ENCODE assay signal across 32 cellular contexts in genomic region chr4:183288955-183289354, GRCh38. TPM values are rescaled to one million over a fixed set of nuclear protein-coding genes. Genes with fewer than 3 reads are reported as not detected.
DNase-seq lines count a peak whose midpoint lies in the region; ATAC-seq, FAIRE-seq and TF ChIP-seq lines count a peak whose summit lies in the region.
"Had no signal": no experiment of that assay in that cellular context is flagged by ENCODE, and none has a peak within 500 bp of the region (broad histone marks: within the 10 kb centered on the region; RNA-seq: fewer than 3 reads in every experiment).

No MANE protein-coding gene starts in this region.

- no peak overlapping the region for H3K4me3 Mint-ChIP-seq in endodermal cell
- H3K4me3 Mint-ChIP-seq: natural killer cell treated with Interleukin-12 subunit alpha and Interleukin-12 subunit beta and Interleukin-15 and Interleukin-18, amount 100 ng/mL, for 72 hours; stimulated activated memory B cell treated with anti-CD40 and anti-IgM and Interleukin-4, amounts not matched to agents 10 μg/mL and 1 μg/mL and 100 μg/mL, for 72 hours had no signal

- no TSS peak for BruUV-seq in HepG2 (replicated peaks; lab: Mats Ljungman, UMichigan)

- no peak overlapping the region for H2AFZ ChIP-seq in HepG2 (ENCODE audit: low read length)
- peak overlapping the region; percentile 8; the same call in 1 of the 2 replicates for H2AFZ ChIP-seq in OCI-LY3 (ENCODE audit: low read depth, low read length)
- no peak overlapping the region for H2AFZ ChIP-seq in Karpas-422 (ENCODE audit: low read length)

- no peak overlapping the region for H3K4me3 ChIP-seq in HepG2 (replicated peaks in 1 of 3; ENCODE audit: insufficient read depth in 1 of 3, low read depth in 2 of 3, low read length in 3 of 3)
- H3K4me3 ChIP-seq in right lobe of liver, result no peak overlapping the region
- H3K4me3 ChIP-seq in OCI-LY3 (ENCODE audit: low read length), result peak overlapping the region; percentile 53
- no peak overlapping the region for H3K4me3 ChIP-seq in endodermal cell (ENCODE audit: low read length)
- no peak overlapping the region for H3K4me3 ChIP-seq in Karpas-422 (ENCODE audit: low read length)
- H3K4me3 ChIP-seq: body of pancreas, left ventricle myocardium inferior, pancreas, right atrium auricular region, spleen, suprapubic skin had no signal

- TF ChIP-seq EP300 in HepG2 (IDR thresholded peaks at IDR 0.05; ENCODE audit: low read depth in 2 of 2, low read length in 2 of 2), result no peak
- TF ChIP-seq EP300 in HepG2 (CRISPR knock-in tag; IDR thresholded peaks at IDR 0.05; ENCODE audit: borderline replicate concordance), result no peak

- no peaks in the 10 kb centered on the region for H3K79me2 ChIP-seq in HepG2 (ENCODE audit: insufficient read depth, low read length)
- peaks cover 3% of the 10 kb centered on the region; the same call in 1 of the 2 replicates for H3K79me2 ChIP-seq in OCI-LY3 (ENCODE audit: low read length)
- no peaks in the 10 kb centered on the region for H3K79me2 ChIP-seq in Karpas-422 (ENCODE audit: low read length)

- H3K27me3 ChIP-seq in HepG2 (ENCODE audit: control insufficient read depth in 1 of 2, insufficient read depth in 2 of 2, low read length in 2 of 2) (no peaks in the 10 kb centered on the region), right lobe of liver (no peaks in the 10 kb centered on the region), OCI-LY3 (ENCODE audit: low read depth, low read length) (no peaks in the 10 kb centered on the region), endodermal cell (ENCODE audit: control insufficient read depth, insufficient read depth, low read length, poor library complexity, severe bottlenecking) (no peaks in the 10 kb centered on the region), Karpas-422 (ENCODE audit: low read length) (no peaks in the 10 kb centered on the region)
- H3K27me3 ChIP-seq: BE2C, body of pancreas, pancreas, right atrium auricular region, spleen, suprapubic skin had no signal

- H3K36me3 ChIP-seq in HepG2 (replicated peaks in 1 of 2; ENCODE audit: control insufficient read depth in 1 of 2, insufficient read depth in 2 of 2, low read length in 2 of 2), result peaks cover 14 to 76% of the 10 kb centered on the region in 2 experiments
- peaks cover 0 to 21% (median 8%) of the 10 kb centered on the region in 4 donors for H3K36me3 ChIP-seq in right lobe of liver
- peaks cover 10% of the 10 kb centered on the region for H3K36me3 ChIP-seq in OCI-LY3 (replicated peaks; ENCODE audit: low read depth, low read length)
- H3K36me3 ChIP-seq in endodermal cell (ENCODE audit: control insufficient read depth, insufficient read depth, low read length), result peaks cover 93% of the 10 kb centered on the region
- H3K36me3 ChIP-seq in Karpas-422 (ENCODE audit: insufficient read depth, low read length), result no peaks in the 10 kb centered on the region

- no peaks in the 10 kb centered on the region for H3K9me3 Mint-ChIP-seq in endodermal cell
- H3K9me3 Mint-ChIP-seq: natural killer cell treated with Interleukin-12 subunit alpha and Interleukin-12 subunit beta and Interleukin-15 and Interleukin-18, amount 100 ng/mL, for 72 hours; stimulated activated memory B cell treated with anti-CD40 and anti-IgM and Interleukin-4, amounts not matched to agents 10 μg/mL and 1 μg/mL and 100 μg/mL, for 72 hours had no signal

- no peaks in the 10 kb centered on the region for H3K4me1 ChIP-seq in HepG2 (ENCODE audit: insufficient read depth, low read length)
- peaks cover 0 to 35% (median 12%) of the 10 kb centered on the region in 4 donors for H3K4me1 ChIP-seq in right lobe of liver
- peaks cover 66% of the 10 kb centered on the region for H3K4me1 ChIP-seq in OCI-LY3 (ENCODE audit: low read length)
- no peaks in the 10 kb centered on the region for H3K4me1 ChIP-seq in endodermal cell (ENCODE audit: control insufficient read depth, insufficient read depth, low read length)
- H3K4me1 ChIP-seq in Karpas-422 (ENCODE audit: low read length), result no peaks in the 10 kb centered on the region
- H3K4me1 ChIP-seq: BE2C, body of pancreas, left ventricle myocardium inferior, pancreas, right atrium auricular region, suprapubic skin had no signal

- H3K9me2 ChIP-seq in Karpas-422 (replicated peaks; ENCODE audit: insufficient read depth, low read length), result no peaks in the 10 kb centered on the region

- H3K9me3 ChIP-seq in HepG2 (ENCODE audit: low read length), result no peaks in the 10 kb centered on the region
- no peaks in the 10 kb centered on the region for H3K9me3 ChIP-seq in right lobe of liver
- no peaks in the 10 kb centered on the region for H3K9me3 ChIP-seq in OCI-LY3 (ENCODE audit: insufficient read depth, low read length)
- no peaks in the 10 kb centered on the region for H3K9me3 ChIP-seq in endodermal cell (ENCODE audit: control insufficient read depth, low read length)
- H3K9me3 ChIP-seq in Karpas-422 (ENCODE audit: low read length), result no peaks in the 10 kb centered on the region
- H3K9me3 ChIP-seq: BE2C, body of pancreas, left ventricle myocardium inferior, pancreas, right atrium auricular region, spleen, suprapubic skin had no signal

- H3K36me3 Mint-ChIP-seq in endodermal cell (ENCODE audit: low read depth), result peaks cover 70% of the 10 kb centered on the region
- H3K36me3 Mint-ChIP-seq: natural killer cell treated with Interleukin-12 subunit alpha and Interleukin-12 subunit beta and Interleukin-15 and Interleukin-18, amount 100 ng/mL, for 72 hours; stimulated activated memory B cell treated with anti-CD40 and anti-IgM and Interleukin-4, amounts not matched to agents 10 μg/mL and 1 μg/mL and 100 μg/mL, for 72 hours had no signal

- H3K9ac ChIP-seq in HepG2 (ENCODE audit: insufficient read depth, low read depth, low read length) (no peak overlapping the region), OCI-LY3 (ENCODE audit: low read length) (peak overlapping the region; percentile 77), endodermal cell (ENCODE audit: extremely low read depth, low read length, poor library complexity, severe bottlenecking) (no peak overlapping the region), Karpas-422 (ENCODE audit: low read length) (no peak overlapping the region)
- H3K9ac ChIP-seq: KMS-11 had no signal

- TF ChIP-seq POLR2A in HepG2 (IDR thresholded peaks at IDR 0.05; ENCODE audit: insufficient read depth in 1 of 2, low read depth in 2 of 2, low read length in 2 of 2) (no peak), right lobe of liver (IDR thresholded peaks at IDR 0.05) (no peak)

- H3K4me2 ChIP-seq in HepG2 (ENCODE audit: low read depth, low read length) (no peak overlapping the region), OCI-LY3 (ENCODE audit: low read length) (peak overlapping the region; percentile 76), Karpas-422 (ENCODE audit: low read depth, low read length, poor library complexity, severe bottlenecking) (no peak overlapping the region)
- H3K4me2 ChIP-seq: KMS-11 had no signal

- WGBS in HepG2 (ENCODE audit: low lambda C conversion rate), result no CpG with 5 or more reads among the region's 2 CpGs
- no CpG with 5 or more reads among the region's 2 CpGs for WGBS in right lobe of liver (ENCODE audit: insufficient coverage, low coverage, low lambda C conversion rate, missing lambda C conversion rate)
- WGBS in endodermal cell (ENCODE audit: insufficient coverage in 1 of 2, insufficient read length in 1 of 2), 2 experiments, result 96% methylated on average over 2 of the region's 2 CpGs; no CpG with 5 or more reads in 1 of the 2 experiments

- no peak for TF ChIP-seq RAD21 in HepG2 (CRISPR knock-in tag; IDR thresholded peaks at IDR 0.05)

- no peaks in the 10 kb centered on the region for H3K4me1 Mint-ChIP-seq in endodermal cell
- H3K4me1 Mint-ChIP-seq: stimulated activated memory B cell treated with anti-CD40 and anti-IgM and Interleukin-4, amounts not matched to agents 10 μg/mL and 1 μg/mL and 100 μg/mL, for 72 hours had no signal

- ATAC-seq in HepG2 (peak; percentile 72), right lobe of liver (no peak), HG02623 (IDR thresholded peaks at IDR 0.05; ENCODE audit: unreplicated experiment) (no peak)
- ATAC-seq: activated CD4-positive, CD25-positive, alpha-beta regulatory T cell treated with anti-CD3 and anti-CD28 coated beads, Interleukin-2, amount 50 U/mL, for 24 hours; body of pancreas; natural killer cell treated with Interleukin-12 subunit alpha and Interleukin-12 subunit beta and Interleukin-15 and Interleukin-18, amount 100 ng/mL, for 72 hours; pancreas; stimulated activated memory B cell treated with anti-CD40 and anti-IgM and Interleukin-4, amounts not matched to agents 10 μg/mL and 1 μg/mL and 100 μg/mL, for 72 hours had no signal

- no peak for FAIRE-seq in HepG2 (lab: Jason Lieb, UNC)
- FAIRE-seq: pancreas had no signal

- intact Hi-C loops in HepG2 (cut with micrococcal nuclease; ENCODE audit: unreplicated experiment) (loop anchor here (5.0 kb wide), 1 partner anchor 118 kb away; no protein-coding TSS in a partner anchor), right lobe of liver (cut with DNase I) (no loop called here)

- TF ChIP-seq CTCF in HepG2 (CRISPR knock-in tag; IDR thresholded peaks at IDR 0.05), result no peak
- no peak for TF ChIP-seq CTCF in right lobe of liver (IDR thresholded peaks at IDR 0.05)
- TF ChIP-seq CTCF in OCI-LY3 (IDR thresholded peaks at IDR 0.05; ENCODE audit: low read depth, low read length), result peak; percentile 72
- TF ChIP-seq CTCF in endodermal cell (conservative IDR thresholded peaks at IDR 0.05), result peak; percentile 58

- no peaks in the 10 kb centered on the region for H3K27me3 Mint-ChIP-seq in endodermal cell (ENCODE audit: insufficient read depth)
- H3K27me3 Mint-ChIP-seq: natural killer cell treated with Interleukin-12 subunit alpha and Interleukin-12 subunit beta and Interleukin-15 and Interleukin-18, amount 100 ng/mL, for 72 hours had no signal

- POLR2A ChIA-PET in HepG2 (lab: Yijun Ruan, JAX), result no interaction called here

- CTCF ChIA-PET in HepG2 (lab: Yijun Ruan, JAX; ENCODE audit: low intra/inter-chr PET ratio, low total read pairs), result no interaction called here

- DNase-seq in HepG2 (ENCODE audit: low spot score) (no peak), right lobe of liver (no peak), endodermal cell (no peak), iPS-NIHi7 (ENCODE audit: extremely low spot score) (no peak), Karpas-422 (no peak), DMS114 treated with DMSO at 0.1 percent for 48 hours (lab: John Stamatoyannopoulos, UW; ENCODE audit: unreplicated experiment) (no peak)
- DNase-seq: activated CD8-positive, alpha-beta memory T cell treated with anti-CD3 and anti-CD28 coated beads for 24 hours; activated gamma-delta T cell treated with Interleukin-2 at 50 U/mL for 16 hours; activated T-cell treated with anti-CD3 and anti-CD28 coated beads, Interleukin-2, amount 50 U/mL, for 1 hour; body of pancreas; effector CD8-positive, alpha-beta T cell; GF-D8; hippocampal formation; left ventricle myocardium inferior; NCI-H1092; NCI-H1930; pancreas; spleen; stimulated activated CD4-positive, alpha-beta T cell treated with anti-CD3 and anti-CD28 coated beads, Interleukin-2, amount 100 ng/mL, for 48 hours; T1000 had no signal

- H4K20me1 ChIP-seq in HepG2 (ENCODE audit: insufficient read depth, low read length) (no peaks in the 10 kb centered on the region), OCI-LY3 (ENCODE audit: insufficient read depth, low read length) (no peaks in the 10 kb centered on the region), Karpas-422 (ENCODE audit: insufficient read depth, low read depth, low read length) (no peaks in the 10 kb centered on the region)

- H3K27ac ChIP-seq in HepG2 (ENCODE audit: extremely low read length, insufficient read depth, low read length), result no peak overlapping the region
- no peak overlapping the region for H3K27ac ChIP-seq in right lobe of liver
- peak overlapping the region; percentile 93 for H3K27ac ChIP-seq in OCI-LY3 (ENCODE audit: low read length)
- no peak overlapping the region for H3K27ac ChIP-seq in endodermal cell (ENCODE audit: low read depth, low read length)
- no peak overlapping the region for H3K27ac ChIP-seq in Karpas-422 (ENCODE audit: low read length)
- H3K27ac ChIP-seq: body of pancreas, KMS-11, left ventricle myocardium inferior, pancreas, right atrium auricular region, spleen, suprapubic skin had no signal

- H3K27ac Mint-ChIP-seq in endodermal cell, result no peak overlapping the region
- H3K27ac Mint-ChIP-seq: natural killer cell treated with Interleukin-12 subunit alpha and Interleukin-12 subunit beta and Interleukin-15 and Interleukin-18, amount 100 ng/mL, for 72 hours; stimulated activated memory B cell treated with anti-CD40 and anti-IgM and Interleukin-4, amounts not matched to agents 10 μg/mL and 1 μg/mL and 100 μg/mL, for 72 hours had no signal

- in situ Hi-C loops in HepG2 (cut with HindIII; ENCODE audit: extremely low pct_ligation_motif_present, low pct_unique_long_range_greater_than_20kb), result no loop called here

RNA-seq across cellular contexts. Expression of gene CLDN22, which starts 31.1 kb away (rescaled TPM):
- total RNA-seq in HepG2 (2016; rRNA removed; fragmentation: Illumina TruSeq; extraction: Trizol) (not detected in 2 replicates), right lobe of liver (not detected), endodermal cell (under 1 TPM in 1 of 2 donors, not detected in 1; 0.15 TPM)
- total RNA-seq in HepG2 (2016; cell fraction: cytosol; rRNA removed; fragmentation: Illumina TruSeq; extraction: Trizol; ENCODE audit: low read depth), result not detected in 2 replicates
- not detected in 2 replicates for total RNA-seq in HepG2 (2016; cell fraction: insoluble cytoplasmic fraction; rRNA removed; fragmentation: Illumina TruSeq; extraction: Trizol)
- total RNA-seq in HepG2 (2016; cell fraction: membrane; rRNA removed; fragmentation: Illumina TruSeq; extraction: Trizol), result not detected in 2 replicates
- total RNA-seq in HepG2 (2016; cell fraction: nucleus; rRNA removed; fragmentation: Illumina TruSeq; extraction: Trizol), result not detected in 2 replicates
- 0.07 TPM in 1 of 2 replicates, not detected in the other for polyA plus RNA-seq in HepG2 (2011; rRNA removed)
- 0.03 TPM in 1 of 2 replicates, not detected in the other for polyA plus RNA-seq in HepG2 (2011; cell fraction: cytosol; rRNA removed)
- not detected in 2 replicates for polyA plus RNA-seq in HepG2 (2011; cell fraction: nucleus; rRNA removed)
- 0.90 and 1.0 TPM in 2 replicates for polyA plus RNA-seq in HepG2 (2012)
- polyA plus RNA-seq in HepG2 (2016; cell fraction: cytosol; fragmentation: Illumina TruSeq; extraction: Trizol; ENCODE audit: low read depth), result not detected in 2 replicates
- polyA plus RNA-seq in HepG2 (2016; cell fraction: insoluble cytoplasmic fraction; fragmentation: Illumina TruSeq; extraction: Trizol; ENCODE audit: low read depth), result not detected in 2 replicates
- polyA plus RNA-seq in HepG2 (2016; cell fraction: membrane; fragmentation: Illumina TruSeq; extraction: Trizol; ENCODE audit: low read depth), result not detected in 2 replicates
- not detected in 2 replicates for polyA plus RNA-seq in HepG2 (2016; cell fraction: nucleus; fragmentation: Illumina TruSeq; extraction: Trizol; ENCODE audit: insufficient read depth, low read depth)
- not detected in 2 replicates for polyA minus RNA-seq in HepG2 (2011; rRNA and poly(A)+ RNA removed; ENCODE audit: low replicate concordance)
- polyA minus RNA-seq in HepG2 (2011; cell fraction: cytosol; rRNA and poly(A)+ RNA removed), result not detected in 2 replicates
- 0.13 TPM in 1 of 2 replicates, not detected in the other for polyA minus RNA-seq in HepG2 (2011; cell fraction: nucleus; rRNA and poly(A)+ RNA removed)
- not detected for polyA plus RNA-seq in endodermal cell (2013, experiment 1 of 2)
- polyA plus RNA-seq in endodermal cell (2013, experiment 2 of 2), result not detected
- total RNA-seq in Karpas-422 (2014; rRNA removed; shearing (Covaris generic); ENCODE audit: low replicate concordance), result not detected in 2 replicates
- total RNA-seq: body of pancreas; HT1080; left ventricle myocardium inferior; natural killer cell treated with Interleukin-12 subunit alpha and Interleukin-12 subunit beta and Interleukin-15 and Interleukin-18, amount 100 ng/mL, for 72 hours; pancreas; right atrium auricular region; spleen; suprapubic skin; urinary bladder had no signal
- polyA plus RNA-seq: adipose tissue, spleen, urinary bladder had no signal

RNA-seq across cellular contexts. Expression of gene CLDN24, which starts 33.3 kb away (rescaled TPM):
- total RNA-seq in HepG2 (2016; rRNA removed; fragmentation: Illumina TruSeq; extraction: Trizol) (not detected in 2 replicates), right lobe of liver (not detected), endodermal cell (not detected)
- total RNA-seq in HepG2 (2016; cell fraction: cytosol; rRNA removed; fragmentation: Illumina TruSeq; extraction: Trizol; ENCODE audit: low read depth), result not detected in 2 replicates
- not detected in 2 replicates for total RNA-seq in HepG2 (2016; cell fraction: insoluble cytoplasmic fraction; rRNA removed; fragmentation: Illumina TruSeq; extraction: Trizol)
- not detected in 2 replicates for total RNA-seq in HepG2 (2016; cell fraction: membrane; rRNA removed; fragmentation: Illumina TruSeq; extraction: Trizol)
- not detected in 2 replicates for total RNA-seq in HepG2 (2016; cell fraction: nucleus; rRNA removed; fragmentation: Illumina TruSeq; extraction: Trizol)
- not detected in 2 replicates for polyA plus RNA-seq in HepG2 (2011; rRNA removed)
- polyA plus RNA-seq in HepG2 (2011; cell fraction: cytosol; rRNA removed), result not detected in 2 replicates
- not detected in 2 replicates for polyA plus RNA-seq in HepG2 (2011; cell fraction: nucleus; rRNA removed)
- polyA plus RNA-seq in HepG2 (2012), result not detected in 2 replicates
- polyA plus RNA-seq in HepG2 (2016; cell fraction: cytosol; fragmentation: Illumina TruSeq; extraction: Trizol; ENCODE audit: low read depth), result not detected in 2 replicates
- not detected in 2 replicates for polyA plus RNA-seq in HepG2 (2016; cell fraction: insoluble cytoplasmic fraction; fragmentation: Illumina TruSeq; extraction: Trizol; ENCODE audit: low read depth)
- not detected in 2 replicates for polyA plus RNA-seq in HepG2 (2016; cell fraction: membrane; fragmentation: Illumina TruSeq; extraction: Trizol; ENCODE audit: low read depth)
- polyA plus RNA-seq in HepG2 (2016; cell fraction: nucleus; fragmentation: Illumina TruSeq; extraction: Trizol; ENCODE audit: insufficient read depth, low read depth), result not detected in 2 replicates
- polyA minus RNA-seq in HepG2 (2011; rRNA and poly(A)+ RNA removed; ENCODE audit: low replicate concordance), result not detected in 2 replicates
- not detected in 2 replicates for polyA minus RNA-seq in HepG2 (2011; cell fraction: cytosol; rRNA and poly(A)+ RNA removed)
- not detected in 2 replicates for polyA minus RNA-seq in HepG2 (2011; cell fraction: nucleus; rRNA and poly(A)+ RNA removed)
- not detected for polyA plus RNA-seq in endodermal cell (2013, experiment 1 of 2)
- polyA plus RNA-seq in endodermal cell (2013, experiment 2 of 2), result not detected
- not detected in 2 replicates for total RNA-seq in Karpas-422 (2014; rRNA removed; shearing (Covaris generic); ENCODE audit: low replicate concordance)
- total RNA-seq: body of pancreas; HT1080; left ventricle myocardium inferior; natural killer cell treated with Interleukin-12 subunit alpha and Interleukin-12 subunit beta and Interleukin-15 and Interleukin-18, amount 100 ng/mL, for 72 hours; pancreas; right atrium auricular region; spleen; suprapubic skin; urinary bladder had no signal
- polyA plus RNA-seq: adipose tissue, pancreas, spleen, urinary bladder had no signal

Comparison
In these comparisons a context has a peak if more than half of its experiments do, and no peak if none do; other contexts are left out.
1. CTCF ChIP-seq: peak in OCI-LY3 (single experiment) and endodermal cell (single experiment); none in HepG2 (single experiment) and right lobe of liver (0 of 4).